Comparison of ENCODE assay signal across 9 cellular contexts in the genomic region with DNA sequence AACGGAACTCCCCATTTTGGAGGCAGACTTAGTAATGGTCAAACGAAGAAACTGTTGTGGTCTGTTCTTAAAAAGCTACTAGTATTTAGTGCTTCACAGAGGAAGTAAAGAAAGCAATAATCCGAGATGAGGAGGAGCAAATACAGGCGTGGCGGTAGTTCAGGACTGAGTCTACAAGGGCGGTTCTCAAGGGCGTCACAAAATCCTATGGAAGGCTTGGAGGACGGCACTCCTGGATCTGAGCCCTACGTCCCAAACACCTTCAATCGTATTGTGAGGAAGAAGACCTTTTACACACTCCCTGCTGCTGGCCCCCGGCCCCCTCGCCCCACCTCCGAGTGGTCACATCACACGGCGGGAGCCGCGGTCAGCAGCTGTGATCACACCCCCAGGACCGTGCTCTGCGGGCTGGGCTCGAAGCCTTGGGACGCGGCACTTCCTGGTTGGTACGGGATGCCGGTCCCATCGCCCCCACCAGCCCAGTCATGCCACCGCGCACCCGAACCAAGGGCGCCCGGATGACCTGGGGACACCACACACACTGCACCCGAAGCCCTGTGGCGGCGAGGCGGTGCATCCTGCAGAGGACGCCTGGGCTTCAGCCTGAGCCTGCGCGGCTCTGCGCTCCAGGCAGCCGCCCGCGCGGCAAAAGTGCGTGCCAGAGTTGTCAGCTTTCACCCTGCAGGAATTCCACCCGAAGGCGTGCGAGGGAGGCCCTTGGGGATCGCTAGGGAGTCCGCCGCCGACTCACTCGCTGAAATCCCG. TPM values are rescaled to one million over a fixed set of nuclear protein-coding genes. Genes with fewer than 3 reads are reported as not detected.
DNase-seq lines count a peak whose midpoint lies in the region; ATAC-seq and TF ChIP-seq lines count a peak whose summit lies in the region.
"Had no signal": no experiment of that assay in that cellular context is flagged by ENCODE, and none has a peak within 500 bp of the region (broad histone marks: within the 10 kb centered on the region; RNA-seq: fewer than 3 reads in every experiment).

No MANE protein-coding gene starts in this region.

- peak overlapping the region; percentile 69 to 76 for H3K4me3 ChIP-seq in Panc1 (ENCODE audit: low read depth in 2 of 2, low read length in 2 of 2)
- H3K4me3 ChIP-seq in foreskin fibroblast (ENCODE audit: low read depth in 1 of 2, low read length in 2 of 2) = peak overlapping the region; percentile 50 to 69
- H3K4me3 ChIP-seq in neural progenitor cell = peak overlapping the region; percentile 63
- peak overlapping the region; percentile 68 for H3K4me3 ChIP-seq in upper lobe of right lung

- H3K79me2 ChIP-seq in neural progenitor cell (ENCODE audit: low read depth) = no peaks in the 10 kb centered on the region

- no TSS peak for BruUV-seq in Panc1 (replicated peaks; lab: Mats Ljungman, UMichigan)

- peak overlapping the region; percentile 84 for H3K4me3 Mint-ChIP-seq in neural progenitor cell

- H3K4me1 ChIP-seq in Panc1 (ENCODE audit: control insufficient read depth, insufficient read depth, low read length) (peaks cover 62% of the 10 kb centered on the region), neural progenitor cell (peaks cover 4% of the 10 kb centered on the region), upper lobe of right lung (peaks cover 28% of the 10 kb centered on the region)

- H3K36me3 ChIP-seq in Panc1 (ENCODE audit: control insufficient read depth, insufficient read depth, low read length) (no peaks in the 10 kb centered on the region), neural progenitor cell (no peaks in the 10 kb centered on the region), upper lobe of right lung (no peaks in the 10 kb centered on the region)

- H3K27me3 ChIP-seq in Panc1 (ENCODE audit: control insufficient read depth, insufficient read depth, low read length) = no peaks in the 10 kb centered on the region
- peaks cover 49% of the 10 kb centered on the region for H3K27me3 ChIP-seq in neural progenitor cell
- H3K27me3 ChIP-seq in upper lobe of right lung = no peaks in the 10 kb centered on the region

- CTCF ChIA-PET in Panc1 (lab: Charles Lee) = interaction anchor here (0.6 to 0.7 kb wide), 4 partner anchors 13 to 532 kb away, joined by 3 to 7 read pairs (median 4); no protein-coding TSS in a partner anchor

- H3K4me2 ChIP-seq in neural progenitor cell = peak overlapping the region; percentile 90

- H3K36me3 Mint-ChIP-seq in neural progenitor cell = no peaks in the 10 kb centered on the region

- peak overlapping the region; percentile 94 for H2AFZ ChIP-seq in neural progenitor cell (replicated peaks)

- POLR2A ChIA-PET in Panc1 (lab: Charles Lee) = interaction anchor here (0.5 to 1.4 kb wide), 8 partner anchors 19 to 551 kb away, joined by 3 to 6 read pairs (median 4); no protein-coding TSS in a partner anchor

- no peak overlapping the region for H3K9ac ChIP-seq in neural progenitor cell

- intact Hi-C loops in Panc1 (cut with micrococcal nuclease; ENCODE audit: unreplicated experiment) = no loop called here
- intact Hi-C loops in upper lobe of right lung (cut with DNase I) = no loop called here

- peak overlapping the region; percentile 99 for H3K27ac ChIP-seq in Panc1 (ENCODE audit: low read length)
- H3K27ac ChIP-seq in neural progenitor cell = no peak overlapping the region
- peak overlapping the region; percentile 88 for H3K27ac ChIP-seq in upper lobe of right lung

- peak overlapping the region; percentile 17 for H3K27ac Mint-ChIP-seq in neural progenitor cell

- no peaks in the 10 kb centered on the region for H3F3A ChIP-seq in neural progenitor cell (ENCODE audit: low read depth)

- no peak for TF ChIP-seq CTCF in Panc1 (IDR thresholded peaks at IDR 0.05)
- TF ChIP-seq CTCF in foreskin fibroblast (IDR thresholded peaks at IDR 0.05; ENCODE audit: low read depth, low read length) = no peak
- no peak for TF ChIP-seq CTCF in neural progenitor cell (IDR thresholded peaks at IDR 0.05)
- TF ChIP-seq CTCF in upper lobe of right lung (IDR thresholded peaks at IDR 0.05) = no peak

- in situ Hi-C loops in Panc1 (cut with HindIII; ENCODE audit: low pct_unique_long_range_greater_than_20kb, low sequenced_read_pairs) = no loop called here

- H3K9me3 ChIP-seq in Panc1 (ENCODE audit: control insufficient read depth, insufficient read depth, low read depth, low read length) (no peaks in the 10 kb centered on the region), neural progenitor cell (ENCODE audit: low read depth) (no peaks in the 10 kb centered on the region), upper lobe of right lung (no peaks in the 10 kb centered on the region)

- H3K9me3 Mint-ChIP-seq in neural progenitor cell = peaks cover 4% of the 10 kb centered on the region

- H3K4me1 Mint-ChIP-seq in neural progenitor cell = peaks cover 34% of the 10 kb centered on the region

- H4K20me1 ChIP-seq in neural progenitor cell (ENCODE audit: low read depth) = no peaks in the 10 kb centered on the region

- peaks cover 26% of the 10 kb centered on the region for H3K27me3 Mint-ChIP-seq in neural progenitor cell (ENCODE audit: insufficient read depth, low read depth)

- DNase-seq in COLO829 (ENCODE audit: low spot score) (peak; percentile 73), GM19240 (ENCODE audit: insufficient read length, low spot score) (peak; percentile 12), Panc1 (ENCODE audit: low read depth, low spot score) (no peak), foreskin fibroblast (peak; percentile 95 to 98), neural progenitor cell (ENCODE audit: low spot score) (peak; percentile 73), upper lobe of right lung (peak; percentile 88)
- peak; percentile 81 for DNase-seq in activated effector memory CD4-positive, alpha-beta T cell treated with anti-CD3 and anti-CD28 coated beads, Interleukin-2, amount 50 U/mL, for 16 hours

- ATAC-seq in HG03342 (IDR thresholded peaks at IDR 0.05; ENCODE audit: unreplicated experiment) = peak; percentile 44
- peak; percentile 74 for ATAC-seq in Panc1
- peak; percentile 79 for ATAC-seq in upper lobe of right lung

RNA-seq across cellular contexts. Expression of gene PLD1, which starts 0.6 kb away (rescaled TPM):
- 20.6 TPM for total RNA-seq in Panc1 (2021; ENCODE audit: unreplicated experiment)
- polyA plus RNA-seq in Panc1 (2012; ENCODE audit: insufficient read length) = 6.7 TPM
- total RNA-seq in neural progenitor cell (ENCODE audit: low replicate concordance) = 0.19 and 0.21 TPM in 2 replicates
- total RNA-seq in upper lobe of right lung = 25.4 TPM

RNA-seq across cellular contexts. Expression of gene TMEM212, which starts 33.5 kb away (rescaled TPM):
- total RNA-seq in Panc1 (2021; ENCODE audit: unreplicated experiment) (not detected), neural progenitor cell (ENCODE audit: low replicate concordance) (not detected in 2 replicates), upper lobe of right lung (not detected)
- not detected for polyA plus RNA-seq in Panc1 (2012; ENCODE audit: insufficient read length)
- total RNA-seq: dermis microvascular lymphatic vessel endothelial cell had no signal

Comparison
In these comparisons a context has a peak if more than half of its experiments do, and no peak if none do; other contexts are left out.
1. RNA of gene PLD1, which starts 0.6 kb away (total RNA-seq): 25.4 TPM in upper lobe of right lung (single experiment) and 20.6 TPM in Panc1 (single experiment); 0.19 to 0.21 TPM in neural progenitor cell; every median in the first group is over 10 times any median in the second.
2. Peak in every context shown above with its lines, with median percentiles within 50 percentile points of each other: ATAC-seq and H3K4me3 ChIP-seq.